14 cellular contexts compared by ENCODE assay signal in genomic region chr12:27974735-27975221, GRCh38. TPM values are rescaled to one million over a fixed set of nuclear protein-coding genes. Genes with fewer than 3 reads are reported as not detected.
DNase-seq lines count a peak whose midpoint lies in the region; ATAC-seq, FAIRE-seq and TF ChIP-seq lines count a peak whose summit lies in the region.
"Had no signal": no experiment of that assay in that cellular context is flagged by ENCODE, and none has a peak within 500 bp of the region (broad histone marks: within the 10 kb centered on the region; RNA-seq: fewer than 3 reads in every experiment).

No MANE protein-coding gene starts in this region.

- H3K9me3 Mint-ChIP-seq in mesothelial cell of epicardium, result no peaks in the 10 kb centered on the region
- H3K9me3 Mint-ChIP-seq: CD8-positive, alpha-beta T cell; dendritic cell treated with granulocyte-macrophage colony-stimulating factor and Interleukin-4, amounts not matched to agents 40 ng/mL and 50 ng/mL, for 4 days had no signal

- H3K9me3 ChIP-seq in right cardiac atrium (ENCODE audit: control insufficient read depth, low read length) (no peaks in the 10 kb centered on the region), ectodermal cell (ENCODE audit: control insufficient read depth, low read length) (no peaks in the 10 kb centered on the region)

- DNase-seq in right cardiac atrium, result peak in 2 of 3 donors; percentile 27 to 39
- no peak for DNase-seq in cardiac septum (ENCODE audit: low spot score)
- no peak for DNase-seq in mesothelial cell of epicardium (ENCODE audit: low spot score in 2 of 2, unreplicated experiment in 2 of 2)
- no peak for DNase-seq in NCI-H345 (lab: John Stamatoyannopoulos, UW)
- DNase-seq in GM19239 (ENCODE audit: insufficient read length, low spot score), result no peak
- DNase-seq: CD8-positive, alpha-beta T cell; RPMI8226; small intestine; stimulated activated naive CD4-positive, alpha-beta T cell had no signal

- H3K4me3 ChIP-seq in right cardiac atrium (ENCODE audit: low read length), result no peak overlapping the region
- peak overlapping the region; percentile 16 for H3K4me3 ChIP-seq in ectodermal cell (ENCODE audit: insufficient read depth, low read depth, low read length)

- WGBS in right cardiac atrium, result 2% methylated on average over 26 of the region's 26 CpGs
- 2% methylated on average over 26 of the region's 26 CpGs for WGBS in ectodermal cell, 2 experiments

- H3K27ac ChIP-seq in right cardiac atrium (ENCODE audit: low read length), result no peak overlapping the region
- H3K27ac ChIP-seq in ectodermal cell (ENCODE audit: insufficient read depth, low read depth, low read length, poor library complexity, severe bottlenecking), result no peak overlapping the region

- FAIRE-seq in GM19239 (lab: Jason Lieb, UNC), result no peak
- FAIRE-seq: small intestine had no signal

- no peaks in the 10 kb centered on the region for H3K27me3 ChIP-seq in right cardiac atrium (ENCODE audit: control insufficient read depth, insufficient read depth)
- peaks cover 87% of the 10 kb centered on the region for H3K27me3 ChIP-seq in ectodermal cell (ENCODE audit: control insufficient read depth, insufficient read depth, low read length, poor library complexity, severe bottlenecking)

- intact Hi-C loops in right cardiac atrium (cut with DNase I) (no loop called here), cardiac septum (cut with DNase I) (no loop called here)

- peak overlapping the region; percentile 65 for H3K4me3 Mint-ChIP-seq in mesothelial cell of epicardium
- H3K4me3 Mint-ChIP-seq: CD8-positive, alpha-beta T cell; dendritic cell treated with granulocyte-macrophage colony-stimulating factor and Interleukin-4, amounts not matched to agents 40 ng/mL and 50 ng/mL, for 4 days had no signal

- no peaks in the 10 kb centered on the region for H3K36me3 ChIP-seq in ectodermal cell (ENCODE audit: control insufficient read depth, insufficient read depth, low read length)

- no peak overlapping the region for H3K27ac Mint-ChIP-seq in mesothelial cell of epicardium
- H3K27ac Mint-ChIP-seq: CD8-positive, alpha-beta T cell; dendritic cell treated with granulocyte-macrophage colony-stimulating factor and Interleukin-4, amounts not matched to agents 40 ng/mL and 50 ng/mL, for 4 days had no signal

- H3K27me3 Mint-ChIP-seq in mesothelial cell of epicardium (ENCODE audit: low read depth), result peaks cover 78% of the 10 kb centered on the region

- ATAC-seq in right cardiac atrium (peak; percentile 10 to 39), HG03457 (IDR thresholded peaks at IDR 0.05; ENCODE audit: unreplicated experiment) (no peak), GM19395 (IDR thresholded peaks at IDR 0.05; ENCODE audit: unreplicated experiment) (no peak)
- ATAC-seq: CD8-positive, alpha-beta T cell; left lobe of liver had no signal

- H3K4me1 Mint-ChIP-seq in mesothelial cell of epicardium, result peaks cover 43% of the 10 kb centered on the region

- no peak for TF ChIP-seq CTCF in mesothelial cell of epicardium (IDR thresholded peaks at IDR 0.05; ENCODE audit: unreplicated experiment)

- H3K4me1 ChIP-seq in right cardiac atrium (ENCODE audit: control insufficient read depth, insufficient read depth, low read length) (no peaks in the 10 kb centered on the region), ectodermal cell (ENCODE audit: control insufficient read depth, insufficient read depth, low read length) (peaks cover 5% of the 10 kb centered on the region)

- no peaks in the 10 kb centered on the region for H3K36me3 Mint-ChIP-seq in mesothelial cell of epicardium
- H3K36me3 Mint-ChIP-seq: CD8-positive, alpha-beta T cell had no signal

RNA-seq across cellular contexts. Expression of gene PTHLH, which starts 2.2 kb away (rescaled TPM):
- total RNA-seq in right cardiac atrium (10 to 100 TPM in 2 of 4 donors, 1 to 10 TPM in 2; 1.2 to 64.6 (median 7.7) TPM), cardiac septum (1.9 TPM), mesothelial cell of epicardium (5.6 to 6.9 TPM (median 6.5 TPM) in 3 replicates)
- 1.3 TPM for polyA plus RNA-seq in right cardiac atrium
- polyA plus RNA-seq in ectodermal cell (2013, experiment 1 of 4), result not detected
- not detected for polyA plus RNA-seq in ectodermal cell (2013, experiment 2 of 4)
- 0.21 TPM for polyA plus RNA-seq in ectodermal cell (2013, experiment 3 of 4)
- polyA plus RNA-seq in ectodermal cell (2013, experiment 4 of 4), result 0.28 TPM
- total RNA-seq: CD8-positive, alpha-beta T cell had no signal

Comparison
In these comparisons a context has a peak if more than half of its experiments do, and no peak if none do; other contexts are left out.
1. DNase-seq: peak in right cardiac atrium (2 of 3); none in cardiac septum (single experiment), mesothelial cell of epicardium (0 of 2), NCI-H345 (single experiment) and GM19239 (single experiment).
2. ATAC-seq: peak in right cardiac atrium (2 of 2); none in HG03457 (single experiment) and GM19395 (single experiment).